In genomic region chr1:206895837-206896242, GRCh38 we compare ENCODE assay signal across 15 cellular contexts. TPM values are rescaled to one million over a fixed set of nuclear protein-coding genes. Genes with fewer than 3 reads are reported as not detected.
A peak's percentile ranks its signal among the peaks of the same experiment; 100 is the strongest.
DNase-seq lines count a peak whose midpoint lies in the region; ATAC-seq and TF ChIP-seq lines count a peak whose summit lies in the region.
"Had no signal": no experiment of that assay in that cellular context is flagged by ENCODE, and none has a peak within 500 bp of the region (broad histone marks: within the 10 kb centered on the region; RNA-seq: fewer than 3 reads in every experiment).

No MANE protein-coding gene starts in this region.

- H3K4me3 Mint-ChIP-seq in activated naive CD4-positive, alpha-beta T cell treated with anti-CD3 and anti-CD28 coated beads for 36 hours = no peak overlapping the region
- H3K4me3 Mint-ChIP-seq: T-helper 2 cell treated with Interferon-gamma antibody and Interleukin-4, amounts not matched to agents 5 μg/mL and 100 μg/mL, for 36 hours had no signal

- peaks cover 18% of the 10 kb centered on the region for H3K36me3 Mint-ChIP-seq in activated naive CD4-positive, alpha-beta T cell treated with anti-CD3 and anti-CD28 coated beads for 36 hours (ENCODE audit: low read depth)
- peaks cover 9 to 14% of the 10 kb centered on the region in 2 donors for H3K36me3 Mint-ChIP-seq in activated naive CD4-positive, alpha-beta T cell treated with anti-CD3 and anti-CD28 coated beads, Interleukin-2, amount 50 U/mL, for 72 hours

- H3K4me3 ChIP-seq in fibroblast of the aortic adventitia (ENCODE audit: low read depth, low read length) (no peak overlapping the region), upper lobe of right lung (no peak overlapping the region), A673 (ENCODE audit: low read depth, low read length, poor library complexity, severe bottlenecking) (no peak overlapping the region)

- no peaks in the 10 kb centered on the region for H3K9me3 Mint-ChIP-seq in activated naive CD4-positive, alpha-beta T cell treated with anti-CD3 and anti-CD28 coated beads for 36 hours
- no peaks in the 10 kb centered on the region for H3K9me3 Mint-ChIP-seq in activated naive CD4-positive, alpha-beta T cell treated with anti-CD3 and anti-CD28 coated beads, Interleukin-2, amount 50 U/mL, for 72 hours

- H3K27ac Mint-ChIP-seq in activated naive CD4-positive, alpha-beta T cell treated with anti-CD3 and anti-CD28 coated beads for 36 hours = peak overlapping the region; percentile 22
- peak overlapping the region in 1 of 2 donors; percentile 89 for H3K27ac Mint-ChIP-seq in activated naive CD4-positive, alpha-beta T cell treated with anti-CD3 and anti-CD28 coated beads, Interleukin-2, amount 50 U/mL, for 72 hours
- H3K27ac Mint-ChIP-seq: T-helper 2 cell treated with Interferon-gamma antibody and Interleukin-4, amounts not matched to agents 5 μg/mL and 100 μg/mL, for 36 hours had no signal

- H3K4me1 ChIP-seq in upper lobe of right lung = peaks cover 22% of the 10 kb centered on the region
- H3K4me1 ChIP-seq in A673 (ENCODE audit: insufficient read depth, low read length, poor library complexity, severe bottlenecking) = peaks cover 2% of the 10 kb centered on the region

- POLR2A ChIA-PET in A673 (lab: Charles Lee; ENCODE audit: low non-redundant PET) = no interaction called here

- H3K27me3 ChIP-seq in upper lobe of right lung (no peaks in the 10 kb centered on the region), A673 (replicated peaks; ENCODE audit: insufficient read depth, low read depth, low read length, poor library complexity) (peaks cover 7% of the 10 kb centered on the region)

- H3K9me3 ChIP-seq in upper lobe of right lung = no peaks in the 10 kb centered on the region
- H3K9me3 ChIP-seq in A673 (ENCODE audit: low read depth, low read length, poor library complexity, severe bottlenecking) = no peaks in the 10 kb centered on the region

- no peaks in the 10 kb centered on the region for H3K36me3 ChIP-seq in upper lobe of right lung
- no peaks in the 10 kb centered on the region for H3K36me3 ChIP-seq in A673 (ENCODE audit: insufficient read depth, low read length, poor library complexity, severe bottlenecking)

- BruUV-seq in A673 (replicated peaks; lab: Mats Ljungman, UMichigan) = no TSS peak

- H3K27me3 Mint-ChIP-seq in activated naive CD4-positive, alpha-beta T cell treated with anti-CD3 and anti-CD28 coated beads for 36 hours (ENCODE audit: low read depth) = no peaks in the 10 kb centered on the region

- no peak for TF ChIP-seq CTCF in fibroblast of the aortic adventitia (IDR thresholded peaks at IDR 0.05; ENCODE audit: insufficient read depth, low read length)
- TF ChIP-seq CTCF in upper lobe of right lung (IDR thresholded peaks at IDR 0.05) = no peak
- no peak for TF ChIP-seq CTCF in A673 (conservative IDR thresholded peaks at IDR 0.05; ENCODE audit: low read depth, low read length)

- H3K4me1 Mint-ChIP-seq in activated naive CD4-positive, alpha-beta T cell treated with anti-CD3 and anti-CD28 coated beads for 36 hours (ENCODE audit: low read depth) = peaks cover 92% of the 10 kb centered on the region

- DNase-seq in activated naive CD4-positive, alpha-beta T cell treated with anti-CD3 and anti-CD28 coated beads for 36 hours = no peak
- DNase-seq in activated naive CD4-positive, alpha-beta T cell treated with anti-CD3 and anti-CD28 coated beads, Interleukin-2, amount 50 U/mL, for 72 hours (ENCODE audit: low spot score in 2 of 2) = no peak
- DNase-seq in NCI-H526 treated with DMSO at 0.1 percent for 48 hours (lab: John Stamatoyannopoulos, UW) (peak; percentile 77), fibroblast of the aortic adventitia (ENCODE audit: low read depth) (peak; percentile 34), upper lobe of right lung (no peak), A673 (ENCODE audit: low spot score) (no peak), posterior cingulate gyrus (no peak), dermis blood vessel endothelial cell (no peak)
- DNase-seq: activated naive CD4-positive, alpha-beta T cell; Calu3; stimulated activated CD4-positive, alpha-beta T cell treated with anti-CD3 and anti-CD28 coated beads, Interleukin-4, amount 100 ng/mL, for 24 hours had no signal

- intact Hi-C loops in activated naive CD4-positive, alpha-beta T cell treated with anti-CD3 and anti-CD28 coated beads for 36 hours (cut with micrococcal nuclease) = loop anchor here (2.0 kb wide), 1 partner anchor 93 kb away; no protein-coding TSS in a partner anchor
- intact Hi-C loops in upper lobe of right lung (cut with DNase I) (no loop called here), A673 (cut with micrococcal nuclease; ENCODE audit: unreplicated experiment) (no loop called here), posterior cingulate gyrus (cut with DNase I) (no loop called here)

- H3K27ac ChIP-seq in upper lobe of right lung = no peak overlapping the region
- H3K27ac ChIP-seq in A673 (ENCODE audit: low read depth, low read length, poor library complexity, severe bottlenecking) = no peak overlapping the region
- H3K27ac ChIP-seq: KMS-11 had no signal

- no peak for ATAC-seq in activated naive CD4-positive, alpha-beta T cell treated with anti-CD3 and anti-CD28 coated beads, Interleukin-2, amount 50 U/mL, for 72 hours
- ATAC-seq in upper lobe of right lung = peak; percentile 76

- CTCF ChIA-PET in activated naive CD4-positive, alpha-beta T cell treated with anti-CD3 and anti-CD28 coated beads for 36 hours (lab: Charles Lee) = interaction anchor here (0.7 to 2.6 kb wide), 7 partner anchors 10 to 31 kb away, joined by 3 to 17 read pairs (median 4); partner anchors contain the start of gene IL20
- CTCF ChIA-PET in A673 (lab: Charles Lee) = interaction anchor here (0.5 kb wide), 2 partner anchors 170 to 269 kb away, joined by 3 read pairs; no protein-coding TSS in a partner anchor

RNA-seq across cellular contexts. Expression of gene IL24, which starts 1.4 kb away (rescaled TPM):
- 10 to 100 TPM; 44.0 to 46.7 TPM for total RNA-seq in activated naive CD4-positive, alpha-beta T cell treated with anti-CD3 and anti-CD28 coated beads for 36 hours
- 10 to 100 TPM; 19.0 to 22.2 TPM for total RNA-seq in activated naive CD4-positive, alpha-beta T cell treated with anti-CD3 and anti-CD28 coated beads, Interleukin-2, amount 50 U/mL, for 72 hours
- not detected in 2 replicates for total RNA-seq in fibroblast of the aortic adventitia (ENCODE audit: low replicate concordance)
- not detected for total RNA-seq in upper lobe of right lung
- not detected in 2 replicates for total RNA-seq in A673 (2021)
- not detected in 2 replicates for total RNA-seq in dermis blood vessel endothelial cell
- total RNA-seq: Calu3, mucosa of gallbladder, urinary bladder had no signal

RNA-seq across cellular contexts. Expression of gene FCMR, which starts 25.9 kb away (rescaled TPM):
- total RNA-seq in activated naive CD4-positive, alpha-beta T cell treated with anti-CD3 and anti-CD28 coated beads for 36 hours = 10 to 100 TPM; 49.6 to 52.1 TPM
- total RNA-seq in activated naive CD4-positive, alpha-beta T cell treated with anti-CD3 and anti-CD28 coated beads, Interleukin-2, amount 50 U/mL, for 72 hours = 10 to 100 TPM; 31.4 to 37.3 TPM
- total RNA-seq in fibroblast of the aortic adventitia (ENCODE audit: low replicate concordance) (not detected in 2 replicates), upper lobe of right lung (12.6 TPM), A673 (2021) (not detected in 2 replicates), dermis blood vessel endothelial cell (0.17 TPM in 1 of 2 replicates, not detected in the other)

RNA-seq across cellular contexts. Expression of gene IL20, which starts 30.4 kb away (rescaled TPM):
- under 1 TPM in 1 of 2 experiments, not detected in 1; 0.31 TPM for total RNA-seq in activated naive CD4-positive, alpha-beta T cell treated with anti-CD3 and anti-CD28 coated beads for 36 hours
- not detected for total RNA-seq in activated naive CD4-positive, alpha-beta T cell treated with anti-CD3 and anti-CD28 coated beads, Interleukin-2, amount 50 U/mL, for 72 hours
- not detected in 2 replicates for total RNA-seq in fibroblast of the aortic adventitia (ENCODE audit: low replicate concordance)
- total RNA-seq in upper lobe of right lung = not detected
- total RNA-seq in A673 (2021) = not detected in 2 replicates
- total RNA-seq in dermis blood vessel endothelial cell = not detected in 2 replicates
- total RNA-seq: Calu3, mucosa of gallbladder, urinary bladder had no signal

RNA-seq across cellular contexts. Expression of gene PIGR, which starts 50.4 kb away (rescaled TPM):
- under 1 TPM in 1 of 2 experiments, not detected in 1; 0.10 TPM for total RNA-seq in activated naive CD4-positive, alpha-beta T cell treated with anti-CD3 and anti-CD28 coated beads for 36 hours
- total RNA-seq in activated naive CD4-positive, alpha-beta T cell treated with anti-CD3 and anti-CD28 coated beads, Interleukin-2, amount 50 U/mL, for 72 hours = under 1 TPM in 1 of 2 donors, not detected in 1; 0.05 TPM
- total RNA-seq in fibroblast of the aortic adventitia (ENCODE audit: low replicate concordance) (not detected in 2 replicates), upper lobe of right lung (700 TPM), A673 (2021) (not detected in 2 replicates), dermis blood vessel endothelial cell (under 0.01 TPM in 2 replicates)

Comparison
In these comparisons a context has a peak if more than half of its experiments do, and no peak if none do; other contexts are left out.
1. DNase-seq: peak in NCI-H526 treated with DMSO at 0.1 percent for 48 hours (single experiment) and fibroblast of the aortic adventitia (single experiment); none in activated naive CD4-positive, alpha-beta T cell treated with anti-CD3 and anti-CD28 coated beads for 36 hours (single experiment), activated naive CD4-positive, alpha-beta T cell treated with anti-CD3 and anti-CD28 coated beads, Interleukin-2, amount 50 U/mL, for 72 hours (0 of 2), upper lobe of right lung (single experiment), A673 (single experiment), posterior cingulate gyrus (0 of 10) and dermis blood vessel endothelial cell (single experiment).
2. RNA of gene IL24, which starts 1.4 kb away (total RNA-seq): 44.0 to 46.7 TPM in activated naive CD4-positive, alpha-beta T cell treated with anti-CD3 and anti-CD28 coated beads for 36 hours and 19.0 to 22.2 TPM in activated naive CD4-positive, alpha-beta T cell treated with anti-CD3 and anti-CD28 coated beads, Interleukin-2, amount 50 U/mL, for 72 hours; not detected in upper lobe of right lung (single experiment), not detected in fibroblast of the aortic adventitia, not detected in A673 and not detected in dermis blood vessel endothelial cell; every median in the first group is over 10 times any median in the second.
3. RNA of gene FCMR, which starts 25.9 kb away (total RNA-seq): 49.6 to 52.1 TPM in activated naive CD4-positive, alpha-beta T cell treated with anti-CD3 and anti-CD28 coated beads for 36 hours, 31.4 to 37.3 TPM in activated naive CD4-positive, alpha-beta T cell treated with anti-CD3 and anti-CD28 coated beads, Interleukin-2, amount 50 U/mL, for 72 hours and 12.6 TPM in upper lobe of right lung (single experiment); 0.17 TPM in dermis blood vessel endothelial cell, not detected in fibroblast of the aortic adventitia and not detected in A673; every median in the first group is over 10 times any median in the second.